Comparison of ENCODE assay signal across 8 cellular contexts in the genomic region with DNA sequence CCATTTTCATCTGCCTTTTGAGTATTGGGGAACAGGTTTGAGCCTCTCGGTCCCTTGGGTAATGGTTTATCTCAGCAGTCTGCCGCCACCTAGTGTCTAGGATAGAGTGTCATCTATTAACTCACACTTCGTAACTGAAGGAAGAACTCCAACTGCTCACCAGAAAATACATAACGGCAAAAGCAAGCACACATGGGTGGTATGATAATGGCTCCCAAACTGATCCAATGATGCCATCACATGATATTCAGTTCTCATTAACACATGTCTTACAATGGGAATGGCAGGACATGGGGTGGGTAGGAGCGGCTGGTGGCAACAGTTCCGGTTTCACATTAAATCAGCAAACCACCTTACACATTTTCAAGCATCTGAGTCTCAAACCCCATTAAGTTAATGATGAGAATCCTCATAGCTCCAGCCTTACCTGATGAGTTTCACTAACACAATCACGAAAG.
A peak's percentile ranks its signal among the peaks of the same experiment; 100 is the strongest.
DNase-seq lines count a peak whose midpoint lies in the region; ATAC-seq lines count a peak whose summit lies in the region.

No MANE protein-coding gene starts in this region.

- DNase-seq in COLO668 (lab: John Stamatoyannopoulos, UW; ENCODE audit: unreplicated experiment) (peak; percentile 31), NCI-H748 treated with DMSO at 0.1 percent for 48 hours (lab: John Stamatoyannopoulos, UW) (peak; percentile 74), activated T-cell treated with anti-CD3 and anti-CD28 coated beads for 4 hours (peak; percentile 2), germinal center (ENCODE audit: low spot score) (peak; percentile 30), trophoblast cell (peak; percentile 20 to 70), mesenteric fat pad (ENCODE audit: low spot score) (no peak)

- H3K27me3 ChIP-seq in trophoblast cell (ENCODE audit: insufficient read depth, low read length), result no peaks in the 10 kb centered on the region

- H2BK12ac ChIP-seq in trophoblast cell (ENCODE audit: low read length), result no peak overlapping the region

- H3K9ac ChIP-seq in trophoblast cell (ENCODE audit: low read length), result no peak overlapping the region

- no peak overlapping the region for H3K4ac ChIP-seq in trophoblast cell (ENCODE audit: low read depth, low read length)

- H2BK5ac ChIP-seq in trophoblast cell (ENCODE audit: low read depth, low read length, poor library complexity), result no peak overlapping the region

- H4K91ac ChIP-seq in trophoblast cell (ENCODE audit: low read depth, low read length), result no peak overlapping the region

- WGBS in trophoblast cell (ENCODE audit: extremely low coverage, insufficient coverage, insufficient read length), result no CpG with 5 or more reads among the region's 7 CpGs

- no peak overlapping the region for H3K23ac ChIP-seq in trophoblast cell (ENCODE audit: low read length)

- no peak overlapping the region for H4K12ac ChIP-seq in trophoblast cell (ENCODE audit: low read depth, low read length)

- peaks cover 5% of the 10 kb centered on the region for H3K79me1 ChIP-seq in trophoblast cell (ENCODE audit: low read length)

- H3K4me2 ChIP-seq in trophoblast cell (ENCODE audit: low read length), result no peak overlapping the region

- H3K36me3 ChIP-seq in trophoblast cell (ENCODE audit: control insufficient read depth in 1 of 2, insufficient read depth in 2 of 2, low read length in 2 of 2), result no peaks in the 10 kb centered on the region

- no peak overlapping the region for H3K4me3 ChIP-seq in trophoblast cell (ENCODE audit: low read depth, low read length)

- no peak overlapping the region for H3K14ac ChIP-seq in trophoblast cell (ENCODE audit: low read length)

- no peak overlapping the region for H2AFZ ChIP-seq in trophoblast cell (ENCODE audit: insufficient read depth, low read length, poor library complexity)

- H3K18ac ChIP-seq in trophoblast cell (ENCODE audit: low read length), result no peak overlapping the region

- no peak overlapping the region for H2AK5ac ChIP-seq in trophoblast cell (ENCODE audit: low read length)

- H4K8ac ChIP-seq in trophoblast cell (ENCODE audit: low read depth, low read length), result no peak overlapping the region

- ATAC-seq in GM19324 (IDR thresholded peaks at IDR 0.05; ENCODE audit: low FRiP score, unreplicated experiment), result peak; percentile 41
- peak; percentile 55 for ATAC-seq in HG03439 (IDR thresholded peaks at IDR 0.05; ENCODE audit: unreplicated experiment)

- H3K4me1 ChIP-seq in trophoblast cell (ENCODE audit: control insufficient read depth in 1 of 2, insufficient read depth in 2 of 2, low read length in 2 of 2), result peaks cover 2 to 11% of the 10 kb centered on the region in 2 experiments

- H3K79me2 ChIP-seq in trophoblast cell (ENCODE audit: control insufficient read depth, insufficient read depth, low read length, poor library complexity), result no peaks in the 10 kb centered on the region

- H3K9me3 ChIP-seq in trophoblast cell (ENCODE audit: insufficient read depth, low read depth, low read length), result no peaks in the 10 kb centered on the region

- H2BK120ac ChIP-seq in trophoblast cell (ENCODE audit: insufficient read depth, low read length, poor library complexity), result no peak overlapping the region

- H3K27ac ChIP-seq in trophoblast cell (ENCODE audit: low read depth, low read length), result no peak overlapping the region
